Comparison of ENCODE assay signal across 23 cellular contexts in the genomic region with DNA sequence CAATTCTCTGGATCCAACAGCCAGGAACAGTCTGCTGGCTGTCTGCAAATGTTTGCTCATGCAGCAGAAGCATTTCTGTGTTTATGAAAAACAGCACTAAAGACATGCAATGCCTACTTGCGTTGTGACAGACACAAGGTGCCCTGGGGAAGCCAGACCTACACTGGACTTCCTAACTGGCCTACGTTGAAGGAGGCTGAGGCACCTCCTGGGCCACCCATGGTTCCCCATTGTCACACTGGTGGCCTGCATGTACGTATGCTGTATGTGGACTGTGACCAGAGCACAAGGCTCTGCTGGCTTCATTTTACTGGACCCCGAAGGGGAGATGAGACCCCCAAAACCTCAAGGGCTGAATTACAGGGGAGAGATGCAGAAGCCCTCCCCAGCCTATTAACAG. TPM values are rescaled to one million over a fixed set of nuclear protein-coding genes. Genes with fewer than 3 reads are reported as not detected.
A peak's percentile ranks its signal among the peaks of the same experiment; 100 is the strongest.
DNase-seq lines count a peak whose midpoint lies in the region; ATAC-seq and TF ChIP-seq lines count a peak whose summit lies in the region.
"Had no signal": no experiment of that assay in that cellular context is flagged by ENCODE, and none has a peak within 500 bp of the region (broad histone marks: within the 10 kb centered on the region; RNA-seq: fewer than 3 reads in every experiment).

No MANE protein-coding gene starts in this region.

- peak overlapping the region; percentile 42 for H3K27ac Mint-ChIP-seq in endodermal cell
- no peak overlapping the region for H3K27ac Mint-ChIP-seq in CD8-positive, alpha-beta memory T cell

- H2BK120ac ChIP-seq in trophoblast cell (ENCODE audit: insufficient read depth, low read length, poor library complexity), result no peak overlapping the region

- H3K4me2 ChIP-seq in trophoblast cell (ENCODE audit: low read length), result no peak overlapping the region
- H3K4me2 ChIP-seq: KMS-11, SK-N-SH had no signal

- CTCF ChIA-PET in CD8-positive, alpha-beta memory T cell (lab: Charles Lee), result no interaction called here

- POLR2A ChIA-PET in CD8-positive, alpha-beta memory T cell (lab: Charles Lee), result no interaction called here

- H3K27ac ChIP-seq in right cardiac atrium (ENCODE audit: low read length) (no peak overlapping the region), endodermal cell (ENCODE audit: low read depth, low read length) (no peak overlapping the region), trophoblast cell (ENCODE audit: low read depth, low read length) (no peak overlapping the region)
- H3K27ac ChIP-seq in CD8-positive, alpha-beta memory T cell (ENCODE audit: low read depth, low read length), result no peak overlapping the region
- H3K27ac ChIP-seq: 22Rv1, C4-2B, GM23248, KMS-11 had no signal

- H3K23ac ChIP-seq in trophoblast cell (ENCODE audit: low read length), result no peak overlapping the region

- H4K12ac ChIP-seq in trophoblast cell (ENCODE audit: low read depth, low read length), result no peak overlapping the region

- H3K9ac ChIP-seq in endodermal cell (ENCODE audit: extremely low read depth, low read length, poor library complexity, severe bottlenecking) (no peak overlapping the region), trophoblast cell (ENCODE audit: low read length) (no peak overlapping the region)
- H3K9ac ChIP-seq: GM23248, KMS-11, SK-N-SH had no signal

- no peaks in the 10 kb centered on the region for H3K4me1 Mint-ChIP-seq in endodermal cell
- peaks cover 7 to 11% (median 7%) of the 10 kb centered on the region in 3 donors for H3K4me1 Mint-ChIP-seq in CD8-positive, alpha-beta memory T cell

- H3K79me1 ChIP-seq in trophoblast cell (ENCODE audit: low read length), result no peaks in the 10 kb centered on the region

- H3K4me3 Mint-ChIP-seq in endodermal cell, result no peak overlapping the region
- no peak overlapping the region for H3K4me3 Mint-ChIP-seq in CD8-positive, alpha-beta memory T cell

- ATAC-seq in Right ventricle myocardium superior (ENCODE audit: poor library complexity), result no peak
- ATAC-seq in right cardiac atrium, result no peak
- no peak for ATAC-seq in GM21529 (IDR thresholded peaks at IDR 0.05; ENCODE audit: unreplicated experiment)
- ATAC-seq: Right ventricle myocardium inferior had no signal

- H3K9me3 ChIP-seq in right cardiac atrium (ENCODE audit: control insufficient read depth, low read length) (no peaks in the 10 kb centered on the region), endodermal cell (ENCODE audit: control insufficient read depth, low read length) (no peaks in the 10 kb centered on the region), trophoblast cell (ENCODE audit: insufficient read depth, low read depth, low read length) (peaks cover 3% of the 10 kb centered on the region)
- no peaks in the 10 kb centered on the region for H3K9me3 ChIP-seq in CD8-positive, alpha-beta memory T cell (ENCODE audit: low read length)
- H3K9me3 ChIP-seq: SK-N-SH had no signal

- no peak for TF ChIP-seq CTCF in endodermal cell (conservative IDR thresholded peaks at IDR 0.05)

- no peak overlapping the region for H3K4me3 ChIP-seq in right cardiac atrium (ENCODE audit: low read length)
- H3K4me3 ChIP-seq in endodermal cell (ENCODE audit: low read length), result no peak overlapping the region
- H3K4me3 ChIP-seq in trophoblast cell (ENCODE audit: low read depth, low read length), result no peak overlapping the region
- H3K4me3 ChIP-seq in CD8-positive, alpha-beta memory T cell (ENCODE audit: low read length), result no peak overlapping the region
- H3K4me3 ChIP-seq: GM23248 had no signal

- H4K91ac ChIP-seq in trophoblast cell (ENCODE audit: low read depth, low read length), result no peak overlapping the region

- no peak overlapping the region for H3K4ac ChIP-seq in trophoblast cell (ENCODE audit: low read depth, low read length)

- H2BK5ac ChIP-seq in trophoblast cell (ENCODE audit: low read depth, low read length, poor library complexity), result no peak overlapping the region

- H2AFZ ChIP-seq in trophoblast cell (ENCODE audit: insufficient read depth, low read length, poor library complexity), result no peak overlapping the region
- H2AFZ ChIP-seq: GM23248 had no signal

- H3K18ac ChIP-seq in trophoblast cell (ENCODE audit: low read length), result peak overlapping the region; percentile 52

- H3K79me2 ChIP-seq in trophoblast cell (ENCODE audit: control insufficient read depth, insufficient read depth, low read length, poor library complexity), result no peaks in the 10 kb centered on the region

- no peak overlapping the region for H3K14ac ChIP-seq in trophoblast cell (ENCODE audit: low read length)

- no peaks in the 10 kb centered on the region for H3K9me3 Mint-ChIP-seq in endodermal cell
- no peaks in the 10 kb centered on the region for H3K9me3 Mint-ChIP-seq in CD8-positive, alpha-beta memory T cell

- H3K27me3 ChIP-seq in right cardiac atrium (ENCODE audit: control insufficient read depth, insufficient read depth) (no peaks in the 10 kb centered on the region), endodermal cell (ENCODE audit: control insufficient read depth, insufficient read depth, low read length, poor library complexity, severe bottlenecking) (no peaks in the 10 kb centered on the region), trophoblast cell (ENCODE audit: insufficient read depth, low read length) (no peaks in the 10 kb centered on the region)
- H3K27me3 ChIP-seq in CD8-positive, alpha-beta memory T cell (ENCODE audit: insufficient read depth, low read length, poor library complexity, severe bottlenecking), result no peaks in the 10 kb centered on the region

- WGBS in right cardiac atrium, result 80% methylated on average over 4 of the region's 4 CpGs
- WGBS in endodermal cell (ENCODE audit: insufficient coverage in 1 of 2, insufficient read length in 1 of 2), 2 experiments, result 96 to 100% methylated on average over 3 to 4 of the region's 4 CpGs
- WGBS in trophoblast cell (ENCODE audit: extremely low coverage, insufficient coverage, insufficient read length), result no CpG with 5 or more reads among the region's 4 CpGs

- peaks cover 85% of the 10 kb centered on the region for H3K36me3 Mint-ChIP-seq in endodermal cell (ENCODE audit: low read depth)
- H3K36me3 Mint-ChIP-seq in CD8-positive, alpha-beta memory T cell, result peaks cover 0 to 94% (median 27%) of the 10 kb centered on the region in 3 donors

- H3K4me1 ChIP-seq in right cardiac atrium (ENCODE audit: control insufficient read depth, insufficient read depth, low read length) (no peaks in the 10 kb centered on the region), endodermal cell (ENCODE audit: control insufficient read depth, insufficient read depth, low read length) (no peaks in the 10 kb centered on the region), trophoblast cell (ENCODE audit: control insufficient read depth in 1 of 2, insufficient read depth in 2 of 2, low read length in 2 of 2) (no peaks in the 10 kb centered on the region)
- no peaks in the 10 kb centered on the region for H3K4me1 ChIP-seq in CD8-positive, alpha-beta memory T cell (ENCODE audit: insufficient read depth, low read length)

- H3K36me3 ChIP-seq in endodermal cell (ENCODE audit: control insufficient read depth, insufficient read depth, low read length) (peaks cover 93% of the 10 kb centered on the region), trophoblast cell (ENCODE audit: control insufficient read depth in 1 of 2, insufficient read depth in 2 of 2, low read length in 2 of 2) (peaks cover 62 to 82% of the 10 kb centered on the region in 2 experiments)
- H3K36me3 ChIP-seq in CD8-positive, alpha-beta memory T cell (ENCODE audit: insufficient read depth, low read length), result peaks cover 79% of the 10 kb centered on the region

- peak; percentile 8 for DNase-seq in Right ventricle myocardium superior
- DNase-seq in right cardiac atrium, result no peak
- DNase-seq in endodermal cell, result no peak
- no peak for DNase-seq in trophoblast cell
- DNase-seq in CD8-positive, alpha-beta memory T cell, result no peak
- no peak for DNase-seq in activated T-cell treated with anti-CD3 and anti-CD28 coated beads, Interleukin-2, amount 50 U/mL, for 1 hour
- no peak for DNase-seq in SHP77 treated with DMSO at 0.1 percent for 48 hours (lab: John Stamatoyannopoulos, UW)
- DNase-seq: AML-193, COR-L47, GDM1, GM23248, MV-4-11, NCI-H1417 treated with DMSO at 0.1 percent for 48 hours, NCI-H187 treated with DMSO at 0.1 percent for 48 hours, NCI-H2227 treated with DMSO at 0.1 percent for 48 hours, NCI-H510A treated with DMSO at 0.1 percent for 48 hours, NCI-H774, SK-N-SH had no signal

- H4K8ac ChIP-seq in trophoblast cell (ENCODE audit: low read depth, low read length), result no peak overlapping the region

- no peak overlapping the region for H2BK12ac ChIP-seq in trophoblast cell (ENCODE audit: low read length)

- H2AK5ac ChIP-seq in trophoblast cell (ENCODE audit: low read length), result no peak overlapping the region

- H3K27me3 Mint-ChIP-seq in endodermal cell (ENCODE audit: insufficient read depth), result no peaks in the 10 kb centered on the region
- no peaks in the 10 kb centered on the region for H3K27me3 Mint-ChIP-seq in CD8-positive, alpha-beta memory T cell

- intact Hi-C loops in Right ventricle myocardium superior (cut with DNase I) (no loop called here), right cardiac atrium (cut with DNase I) (no loop called here)

RNA-seq across cellular contexts. Expression of a gene that starts 27.7 kb away (rescaled TPM):
- total RNA-seq in Right ventricle myocardium superior, result 1,816 TPM
- 1,000 to 10,000 TPM; 1,345 to 1,678 (median 1,522) TPM for total RNA-seq in right cardiac atrium
- polyA plus RNA-seq in right cardiac atrium, result 897 TPM
- total RNA-seq in endodermal cell, result 100 to 1,000 TPM; 456 to 549 TPM
- 500 TPM for polyA plus RNA-seq in endodermal cell (2013, experiment 1 of 2)
- polyA plus RNA-seq in endodermal cell (2013, experiment 2 of 2), result 448 TPM
- 532 and 555 TPM in 2 replicates for polyA plus RNA-seq in trophoblast cell (2013)
- 100 to 1,000 TPM; 115 to 119 TPM for total RNA-seq in CD8-positive, alpha-beta memory T cell
- polyA plus RNA-seq in CD8-positive, alpha-beta memory T cell, result 432 TPM

RNA-seq across cellular contexts. Expression of a gene that starts 50.0 kb away (rescaled TPM):
- total RNA-seq in Right ventricle myocardium superior (116 TPM), right cardiac atrium (10 to 100 TPM; 29.3 to 55.1 (median 34.4) TPM), endodermal cell (under 1 TPM; 0.07 to 0.68 TPM)
- 36.8 TPM for polyA plus RNA-seq in right cardiac atrium
- polyA plus RNA-seq in endodermal cell (2013, experiment 1 of 2), result 0.61 TPM
- 0.12 TPM for polyA plus RNA-seq in endodermal cell (2013, experiment 2 of 2)
- polyA plus RNA-seq in trophoblast cell (2013), result 38.2 and 43.6 TPM in 2 replicates
- 10 to 100 TPM; 59.6 to 61.4 TPM for total RNA-seq in CD8-positive, alpha-beta memory T cell
- 349 TPM for polyA plus RNA-seq in CD8-positive, alpha-beta memory T cell

Comparison
In these comparisons a context has a peak if more than half of its experiments do, and no peak if none do; other contexts are left out.
1. RNA of a gene that starts 50.0 kb away (total RNA-seq): 116 TPM in Right ventricle myocardium superior (single experiment), 59.6 to 61.4 TPM in CD8-positive, alpha-beta memory T cell and 29.3 to 55.1 TPM in right cardiac atrium; 0.07 to 0.68 TPM in endodermal cell; every median in the first group is over 10 times any median in the second.